Comparison of ENCODE assay signal across 8 cellular contexts in genomic region chr20:38961530-38962043, GRCh38. TPM values are rescaled to one million over a fixed set of nuclear protein-coding genes. Genes with fewer than 3 reads are reported as not detected.
DNase-seq lines count a peak whose midpoint lies in the region; ATAC-seq and TF ChIP-seq lines count a peak whose summit lies in the region.

No MANE protein-coding gene starts in this region.

- H3K4me1 ChIP-seq in DND-41 (ENCODE audit: insufficient read depth, low read length) = peaks cover 35% of the 10 kb centered on the region

- TF ChIP-seq CTCF in DND-41 (IDR thresholded peaks at IDR 0.05; ENCODE audit: borderline replicate concordance, extremely low read depth, low read length, poor library complexity, severe bottlenecking) (no peak), lower leg skin (IDR thresholded peaks at IDR 0.05) (no peak)

- DNase-seq in DND-41 (peak; percentile 53), NCI-H1105 treated with DMSO at 0.1 percent for 48 hours (lab: John Stamatoyannopoulos, UW) (peak; percentile 52), lower leg skin (ENCODE audit: low spot score in 2 of 2) (no peak), anterior cingulate cortex (lab: John Stamatoyannopoulos, UW) (no peak)

- H3K27me3 ChIP-seq in DND-41 (ENCODE audit: insufficient read depth, low read length, poor library complexity) = no peaks in the 10 kb centered on the region

- H3K4me2 ChIP-seq in DND-41 (ENCODE audit: insufficient read depth, low read length) = peak overlapping the region; percentile 72

- H3K9me3 ChIP-seq in DND-41 (ENCODE audit: insufficient read depth, low read length, severe bottlenecking) = no peaks in the 10 kb centered on the region

- no peaks in the 10 kb centered on the region for H3K27me3 Mint-ChIP-seq in stimulated activated naive CD8-positive, alpha-beta T cell treated with anti-CD3 and anti-CD28 coated beads, Interleukin-15, Interleukin-2, amounts not matched to agents 100 ng/mL and 50 ng/mL, for 24 hours

- intact Hi-C loops in lower leg skin (cut with DNase I; ENCODE audit: low total_unique reads) = no loop called here

- peak overlapping the region; percentile 77 for H3K9ac ChIP-seq in DND-41 (ENCODE audit: low read depth, low read length)

- H3K79me2 ChIP-seq in DND-41 (ENCODE audit: insufficient read depth, low read length) = peaks cover 55% of the 10 kb centered on the region

- no peaks in the 10 kb centered on the region for H3K9me3 Mint-ChIP-seq in stimulated activated naive CD8-positive, alpha-beta T cell treated with anti-CD3 and anti-CD28 coated beads, Interleukin-15, Interleukin-2, amounts not matched to agents 100 ng/mL and 50 ng/mL, for 24 hours

- H3K27ac Mint-ChIP-seq in stimulated activated naive CD8-positive, alpha-beta T cell treated with anti-CD3 and anti-CD28 coated beads, Interleukin-15, Interleukin-2, amounts not matched to agents 100 ng/mL and 50 ng/mL, for 24 hours = peak overlapping the region; percentile 97

- H3K36me3 Mint-ChIP-seq in stimulated activated naive CD8-positive, alpha-beta T cell treated with anti-CD3 and anti-CD28 coated beads, Interleukin-15, Interleukin-2, amounts not matched to agents 100 ng/mL and 50 ng/mL, for 24 hours (ENCODE audit: low read depth) = peaks cover 25% of the 10 kb centered on the region

- TF ChIP-seq POLR2A in lower leg skin (IDR thresholded peaks at IDR 0.05) = no peak

- H2AFZ ChIP-seq in DND-41 (ENCODE audit: low read depth, low read length) = peak overlapping the region; percentile 73

- peak overlapping the region; percentile 95 for H3K4me3 Mint-ChIP-seq in stimulated activated naive CD8-positive, alpha-beta T cell treated with anti-CD3 and anti-CD28 coated beads, Interleukin-15, Interleukin-2, amounts not matched to agents 100 ng/mL and 50 ng/mL, for 24 hours

- H3K36me3 ChIP-seq in DND-41 (ENCODE audit: insufficient read depth, low read length) = peaks cover 10% of the 10 kb centered on the region

- H3K4me3 ChIP-seq in DND-41 (ENCODE audit: low read depth in 1 of 2, low read length in 2 of 2) = peak overlapping the region; percentile 25 to 79
- peak overlapping the region; percentile 30 for H3K4me3 ChIP-seq in lower leg skin (ENCODE audit: low read depth, poor library complexity, severe bottlenecking)

- H4K20me1 ChIP-seq in DND-41 (ENCODE audit: insufficient read depth, low read length) = no peaks in the 10 kb centered on the region; the same call in 1 of the 2 replicates

- ATAC-seq in DND-41 (ENCODE audit: insufficient read depth, low read depth) (no peak), HG03025 (IDR thresholded peaks at IDR 0.05; ENCODE audit: low FRiP score, unreplicated experiment) (no peak), GM19351 (IDR thresholded peaks at IDR 0.05; ENCODE audit: unreplicated experiment) (no peak)

- peaks cover 35% of the 10 kb centered on the region for H3K4me1 Mint-ChIP-seq in stimulated activated naive CD8-positive, alpha-beta T cell treated with anti-CD3 and anti-CD28 coated beads, Interleukin-15, Interleukin-2, amounts not matched to agents 100 ng/mL and 50 ng/mL, for 24 hours (ENCODE audit: low read depth)

- WGBS in lower leg skin, 2 donors = 10% methylated on average over 16 of the region's 16 CpGs

- H3K27ac ChIP-seq in DND-41 (ENCODE audit: low read length) (peak overlapping the region; percentile 85), angular gyrus (ENCODE audit: low read depth, low read length) (peak overlapping the region; percentile 77)

RNA-seq across cellular contexts. Expression of gene DHX35, which starts 0.6 kb away (rescaled TPM):
- total RNA-seq in lower leg skin = 10 to 100 TPM in 3 of 4 donors, 1 to 10 TPM in 1; 6.6 to 16.8 (median 11.0) TPM

RNA-seq across cellular contexts. Expression of gene FAM83D, which starts 35.4 kb away (rescaled TPM):
- 10 to 100 TPM in 3 of 4 donors, 1 to 10 TPM in 1; 8.7 to 17.4 (median 14.0) TPM for total RNA-seq in lower leg skin

Comparison
In these comparisons a context has a peak if more than half of its experiments do, and no peak if none do; other contexts are left out.
1. DNase-seq: peak in DND-41 (single experiment) and NCI-H1105 treated with DMSO at 0.1 percent for 48 hours (single experiment); none in lower leg skin (0 of 2) and anterior cingulate cortex (0 of 58).